2 cellular contexts compared by ENCODE assay signal in the genomic region with DNA sequence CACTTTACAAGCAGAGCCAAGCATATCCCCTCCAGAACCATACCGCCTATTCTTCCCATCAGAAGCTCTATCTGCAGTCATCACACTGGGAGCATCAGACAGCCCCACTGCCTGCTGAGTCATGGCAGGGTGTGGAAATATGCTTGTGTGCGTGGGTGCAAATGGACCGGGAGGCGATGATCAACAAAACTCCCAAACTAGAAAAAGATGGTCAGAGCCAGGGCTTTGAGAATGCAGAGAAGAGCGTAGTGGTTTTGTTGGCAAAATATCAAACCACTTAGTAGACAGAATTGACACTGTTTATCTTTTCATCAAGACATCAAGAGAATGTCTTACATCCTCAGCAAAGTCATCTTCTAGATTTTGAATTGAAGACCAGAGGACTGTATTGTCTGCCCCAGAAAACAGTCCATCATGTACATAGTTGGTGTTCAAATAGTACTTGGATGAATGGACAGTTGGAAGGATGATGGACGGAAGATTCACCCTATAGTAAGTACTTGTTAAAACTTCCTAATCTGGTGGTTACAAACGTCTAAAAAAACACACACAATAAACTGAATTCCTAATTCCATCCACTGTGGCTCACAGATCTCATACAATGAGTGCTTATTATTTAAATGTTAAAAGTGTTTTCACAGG.
TF ChIP-seq lines count a peak whose summit lies in the region.

No MANE protein-coding gene starts in this region.

TF ChIP-seq in A549, 52 proteins besides CTCF, POLR2A, EP300 and RAD21:
- TF ChIP-seq CEBPB (IDR thresholded peaks at IDR 0.05) (no peak), MAFK (IDR thresholded peaks at IDR 0.05; ENCODE audit: partially characterized antibody) (peak; percentile 36), NFE2L2 (conservative IDR thresholded peaks at IDR 0.05; ENCODE audit: low read length) (peak; percentile 36; the same call in 1 of the 2 replicates)

TF ChIP-seq in IMR-90, 13 proteins besides CTCF, POLR2A, EP300 and RAD21:
- TF ChIP-seq BHLHE40 (IDR thresholded peaks at IDR 0.05; ENCODE audit: low read depth, low read length) (0 out of 2 replicates have a peak, but pooled peaks have one; percentile 12), FOS (IDR thresholded peaks at IDR 0.05; ENCODE audit: low read depth, low read length) (peak; percentile 96), RFX5 (IDR thresholded peaks at IDR 0.05; ENCODE audit: low read depth, low read length) (peak; percentile 26; the same call in 1 of the 2 replicates), ELK1 (IDR thresholded peaks at IDR 0.05; ENCODE audit: borderline replicate concordance, low read depth, low read length) (no peak), MAFK (IDR thresholded peaks at IDR 0.05; ENCODE audit: low read depth, low read length) (peak; percentile 71), NFE2L2 (IDR thresholded peaks at IDR 0.05; ENCODE audit: low read depth, low read length) (peak; percentile 95), MAZ (IDR thresholded peaks at IDR 0.05; ENCODE audit: borderline replicate concordance, low read depth, low read length) (peak; percentile 59), MXI1 (IDR thresholded peaks at IDR 0.05; ENCODE audit: borderline replicate concordance, low read depth, low read length) (no peak), CEBPB (IDR thresholded peaks at IDR 0.05; ENCODE audit: low read depth, low read length) (peak; percentile 95)
